In the genomic region with DNA sequence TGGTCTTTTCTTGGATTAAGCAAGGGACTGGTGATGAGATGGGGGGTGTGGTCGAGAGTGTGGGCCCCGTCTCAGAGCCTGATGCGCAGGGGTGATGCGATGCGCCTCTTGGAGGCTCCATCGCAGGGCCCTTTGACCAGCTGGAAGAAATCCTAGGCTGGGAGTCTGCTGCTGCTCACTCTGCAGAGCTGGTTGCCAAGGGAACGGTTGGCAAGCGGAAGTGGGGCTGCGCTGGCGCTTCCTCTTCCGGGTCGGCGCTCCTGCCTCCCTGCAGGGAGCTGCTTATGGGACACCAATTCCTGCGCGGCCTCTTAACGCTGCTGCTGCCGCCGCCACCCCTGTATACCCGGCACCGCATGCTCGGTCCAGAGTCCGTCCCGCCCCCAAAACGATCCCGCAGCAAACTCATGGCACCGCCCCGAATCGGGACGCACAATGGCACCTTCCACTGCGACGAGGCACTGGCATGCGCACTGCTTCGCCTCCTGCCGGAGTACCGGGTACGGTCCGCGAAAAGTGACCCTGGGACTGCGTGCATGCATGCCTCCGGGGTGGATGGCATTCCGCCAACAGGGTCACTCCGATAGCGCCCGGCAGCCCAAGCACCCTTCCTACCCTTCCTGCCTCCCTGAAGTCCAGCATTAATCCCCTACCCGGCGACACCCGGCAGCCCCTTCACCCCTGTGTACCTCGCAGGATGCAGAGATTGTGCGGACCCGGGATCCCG, we compare ENCODE assay signal across 8 cellular contexts.
DNase-seq lines count a peak whose midpoint lies in the region; TF ChIP-seq lines count a peak whose summit lies in the region.

A gene with protein sequence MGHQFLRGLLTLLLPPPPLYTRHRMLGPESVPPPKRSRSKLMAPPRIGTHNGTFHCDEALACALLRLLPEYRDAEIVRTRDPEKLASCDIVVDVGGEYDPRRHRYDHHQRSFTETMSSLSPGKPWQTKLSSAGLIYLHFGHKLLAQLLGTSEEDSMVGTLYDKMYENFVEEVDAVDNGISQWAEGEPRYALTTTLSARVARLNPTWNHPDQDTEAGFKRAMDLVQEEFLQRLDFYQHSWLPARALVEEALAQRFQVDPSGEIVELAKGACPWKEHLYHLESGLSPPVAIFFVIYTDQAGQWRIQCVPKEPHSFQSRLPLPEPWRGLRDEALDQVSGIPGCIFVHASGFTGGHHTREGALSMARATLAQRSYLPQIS (plus strand): TSS at position 242 of the 727 bp plus-strand sequence. CDS start 43 bp downstream, at position 285.

- H3K4me1 ChIP-seq in MM.1S (ENCODE audit: low read length) (peaks cover 15% of the 10 kb centered on the region), neuron (ENCODE audit: insufficient read depth, low read length) (peaks cover 25% of the 10 kb centered on the region)

- peak within 1 kb of the TSS; percentile 91 for H3K4me2 ChIP-seq in MM.1S (ENCODE audit: low read depth, low read length)

- TF ChIP-seq CTCF in MM.1S (IDR thresholded peaks at IDR 0.05; ENCODE audit: low read length), result peak; percentile 13

- H3K9me3 ChIP-seq in MM.1S (replicated peaks; ENCODE audit: insufficient read depth, low read length) (no peaks in the 10 kb centered on the region), neuron (ENCODE audit: low read length) (no peaks in the 10 kb centered on the region)

- H2AFZ ChIP-seq in MM.1S (ENCODE audit: low read length) (peak within 1 kb of the TSS; percentile 68), neuron (ENCODE audit: low read depth, low read length) (peak within 1 kb of the TSS; percentile 11)

- H3K4me3 ChIP-seq in MM.1S (ENCODE audit: low read length) (peak within 1 kb of the TSS; percentile 77), neuron (ENCODE audit: low read length) (peak within 1 kb of the TSS; percentile 59)

- H3K9ac ChIP-seq in MM.1S (ENCODE audit: low read length), result peak within 1 kb of the TSS; percentile 62

- H4K20me1 ChIP-seq in MM.1S (ENCODE audit: insufficient read depth, low read length), result no peaks in the 10 kb centered on the region

- H3K9me2 ChIP-seq in MM.1S (replicated peaks; ENCODE audit: insufficient read depth, low read length), result no peaks in the 10 kb centered on the region

- DNase-seq in ELR (ENCODE audit: low read depth) (peak; percentile 90), GOT3 (lab: John Stamatoyannopoulos, UW) (peak; percentile 63), MM.1S (peak; percentile 91), SIG-M5 treated with dmso at 0.1 percent for 504 hours (lab: John Stamatoyannopoulos, UW; ENCODE audit: unreplicated experiment) (peak; percentile 93), foreskin melanocyte (peak; percentile 89), stromal cell of bone marrow (ENCODE audit: low read depth) (peak; percentile 72)
- DNase-seq in activated gamma-delta T cell treated with anti-CD3 and anti-CD28 coated beads, Interleukin-2, amount 50 U/mL, for 16 hours (ENCODE audit: low read depth), result peak; percentile 68

- H3K79me2 ChIP-seq in MM.1S (ENCODE audit: low read length), result peaks cover 75% of the 10 kb centered on the region

- H3K27ac ChIP-seq in MM.1S (ENCODE audit: low read length), result peak within 1 kb of the TSS; percentile 62; the same call in 1 of the 2 replicates

- H3K36me3 ChIP-seq in MM.1S (replicated peaks; ENCODE audit: insufficient read depth, low read length) (no peaks in the 10 kb centered on the region; the same call in 1 of the 2 replicates), neuron (ENCODE audit: insufficient read depth, low read length) (peaks cover 26% of the 10 kb centered on the region)

- H3K27me3 ChIP-seq in MM.1S (replicated peaks; ENCODE audit: insufficient read depth, low read length) (no peaks in the 10 kb centered on the region), neuron (ENCODE audit: insufficient read depth, low read length) (no peaks in the 10 kb centered on the region)

- H3F3A ChIP-seq in MM.1S (ENCODE audit: insufficient read depth, low read length), result peaks cover 18% of the 10 kb centered on the region

Comparison
In these comparisons a context has a peak if more than half of its experiments do, and no peak if none do; other contexts are left out.
1. Peak in every context shown above with its lines: DNase-seq, H3K4me3 ChIP-seq and H3K27ac ChIP-seq.